Comparison of ENCODE assay signal across 1 cellular context in the genomic region with DNA sequence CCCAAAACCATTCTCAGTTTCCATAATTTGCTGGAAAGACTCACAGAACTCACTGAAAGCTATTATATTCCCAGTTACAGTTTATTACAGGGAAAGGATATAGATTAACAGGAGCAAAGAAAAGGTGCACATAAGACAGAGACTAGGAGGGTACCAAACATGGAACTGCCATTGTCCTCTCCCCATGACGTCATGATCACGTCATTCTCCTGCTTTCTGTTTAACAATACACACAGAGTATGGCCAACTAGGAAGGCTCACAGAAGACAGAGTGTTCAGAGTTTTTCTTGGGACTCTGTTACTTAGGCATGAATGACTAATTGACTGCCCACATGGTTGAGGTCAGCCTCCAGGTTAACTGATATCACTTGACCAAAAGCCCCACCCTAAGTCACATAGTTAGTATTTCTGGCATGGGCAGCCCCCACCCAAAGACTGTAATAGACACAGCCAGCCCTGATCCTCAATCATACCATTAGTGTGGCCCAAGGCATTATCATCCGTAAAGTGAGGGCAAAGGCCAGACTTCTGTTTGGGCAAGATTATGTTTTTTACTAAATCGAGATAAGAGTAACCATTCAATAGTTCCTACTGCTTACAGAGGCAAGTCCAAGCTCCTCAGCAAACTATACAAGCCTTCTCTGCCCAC.
TF ChIP-seq lines count a peak whose summit lies in the region.

No MANE protein-coding gene starts in this region.

TF ChIP-seq in K562, 482 proteins besides CTCF, POLR2A, EP300 and RAD21 (continued from another document and continues in another):
- TF ChIP-seq ZBTB49 (CRISPR knock-in tag; IDR thresholded peaks at IDR 0.05; ENCODE audit: borderline replicate concordance) = no peak
- TF ChIP-seq GTF2E2 (tag; IDR thresholded peaks at IDR 0.05) = no peak
- TF ChIP-seq SMARCE1 (IDR thresholded peaks at IDR 0.05) = peak; percentile 73; the same call in 1 of the 2 replicates
- TF ChIP-seq NFYB (IDR thresholded peaks at IDR 0.05; ENCODE audit: extremely low read depth, insufficient read length) = no peak
- TF ChIP-seq CREBBP (IDR thresholded peaks at IDR 0.05; ENCODE audit: low read depth, low read length) = no peak
- TF ChIP-seq HNRNPH1 (optimal IDR thresholded peaks at IDR 0.05; ENCODE audit: low read depth, low read length) = no peak
- TF ChIP-seq, protein P1, sequence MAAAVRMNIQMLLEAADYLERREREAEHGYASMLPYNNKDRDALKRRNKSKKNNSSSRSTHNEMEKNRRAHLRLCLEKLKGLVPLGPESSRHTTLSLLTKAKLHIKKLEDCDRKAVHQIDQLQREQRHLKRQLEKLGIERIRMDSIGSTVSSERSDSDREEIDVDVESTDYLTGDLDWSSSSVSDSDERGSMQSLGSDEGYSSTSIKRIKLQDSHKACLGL (CRISPR knock-in tag; IDR thresholded peaks at IDR 0.05; ENCODE audit: borderline replicate concordance, poor library complexity, severe bottlenecking) = no peak
- no peak for TF ChIP-seq DDX20 (tag; IDR thresholded peaks at IDR 0.05; ENCODE audit: low read depth)
- TF ChIP-seq, protein P2, sequence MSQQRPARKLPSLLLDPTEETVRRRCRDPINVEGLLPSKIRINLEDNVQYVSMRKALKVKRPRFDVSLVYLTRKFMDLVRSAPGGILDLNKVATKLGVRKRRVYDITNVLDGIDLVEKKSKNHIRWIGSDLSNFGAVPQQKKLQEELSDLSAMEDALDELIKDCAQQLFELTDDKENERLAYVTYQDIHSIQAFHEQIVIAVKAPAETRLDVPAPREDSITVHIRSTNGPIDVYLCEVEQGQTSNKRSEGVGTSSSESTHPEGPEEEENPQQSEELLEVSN (IDR thresholded peaks at IDR 0.05; ENCODE audit: borderline replicate concordance in 1 of 2, extremely low read depth in 1 of 2, insufficient read depth in 1 of 2, insufficient read length in 1 of 2, low read depth in 1 of 2, low read length in 1 of 2, poor library complexity in 1 of 2, severe bottlenecking in 1 of 2) = no peak
- TF ChIP-seq ZNF354B (CRISPR knock-in tag; IDR thresholded peaks at IDR 0.05) = no peak
- TF ChIP-seq MGA (IDR thresholded peaks at IDR 0.05) = no peak
- TF ChIP-seq ATF1 (CRISPR knock-in tag; IDR thresholded peaks at IDR 0.05) = no peak
- TF ChIP-seq ATF1 (tag; IDR thresholded peaks at IDR 0.05) = peak; percentile 97
- no peak for TF ChIP-seq RBBP5 (IDR thresholded peaks at IDR 0.05; ENCODE audit: borderline replicate concordance, insufficient read depth, low read length, poor library complexity, severe bottlenecking)
- no peak for TF ChIP-seq ZNF274 (IDR thresholded peaks at IDR 0.05; ENCODE audit: borderline replicate concordance, low read depth, low read length)
- peak; percentile 19; the same call in 1 of the 2 replicates for TF ChIP-seq RNF2 (IDR thresholded peaks at IDR 0.05)
- no peak for TF ChIP-seq ZNF76 (CRISPR knock-in tag; IDR thresholded peaks at IDR 0.05; ENCODE audit: borderline replicate concordance)
- no peak for TF ChIP-seq NFXL1 (CRISPR knock-in tag; IDR thresholded peaks at IDR 0.05)
- no peak for TF ChIP-seq PCBP1 (IDR thresholded peaks at IDR 0.05; ENCODE audit: low read depth, low read length, poor library complexity, severe bottlenecking)
- TF ChIP-seq SP1 (CRISPR knock-in tag; IDR thresholded peaks at IDR 0.05) = no peak
- no peak for TF ChIP-seq BRD9 (IDR thresholded peaks at IDR 0.05; ENCODE audit: low read depth, partially characterized antibody)
- TF ChIP-seq ZNF778 (CRISPR knock-in tag; IDR thresholded peaks at IDR 0.05) = no peak
- TF ChIP-seq HOXB6 (CRISPR knock-in tag; IDR thresholded peaks at IDR 0.05; ENCODE audit: borderline replicate concordance) = no peak
- 0 out of 2 replicates have a peak, but pooled peaks have one; percentile 46 for TF ChIP-seq MTA3 (IDR thresholded peaks at IDR 0.05; ENCODE audit: borderline replicate concordance)
- no peak for TF ChIP-seq PREB (CRISPR knock-in tag; IDR thresholded peaks at IDR 0.05)
- TF ChIP-seq NCOA1 (IDR thresholded peaks at IDR 0.05; ENCODE audit: low read depth) = no peak
- no peak for TF ChIP-seq ELF1 (tag; IDR thresholded peaks at IDR 0.05)
- TF ChIP-seq, protein P3, sequence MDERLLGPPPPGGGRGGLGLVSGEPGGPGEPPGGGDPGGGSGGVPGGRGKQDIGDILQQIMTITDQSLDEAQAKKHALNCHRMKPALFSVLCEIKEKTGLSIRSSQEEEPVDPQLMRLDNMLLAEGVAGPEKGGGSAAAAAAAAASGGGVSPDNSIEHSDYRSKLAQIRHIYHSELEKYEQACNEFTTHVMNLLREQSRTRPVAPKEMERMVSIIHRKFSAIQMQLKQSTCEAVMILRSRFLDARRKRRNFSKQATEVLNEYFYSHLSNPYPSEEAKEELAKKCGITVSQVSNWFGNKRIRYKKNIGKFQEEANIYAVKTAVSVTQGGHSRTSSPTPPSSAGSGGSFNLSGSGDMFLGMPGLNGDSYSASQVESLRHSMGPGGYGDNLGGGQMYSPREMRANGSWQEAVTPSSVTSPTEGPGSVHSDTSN (CRISPR knock-in tag; IDR thresholded peaks at IDR 0.05; ENCODE audit: low read depth) = no peak
- TF ChIP-seq, protein P3 (tag; conservative IDR thresholded peaks at IDR 0.05; ENCODE audit: low read depth) = no peak
- no peak for TF ChIP-seq SP2 (IDR thresholded peaks at IDR 0.05; ENCODE audit: extremely low read depth, low read depth, low read length, poor library complexity, severe bottlenecking)
- TF ChIP-seq MXI1 (IDR thresholded peaks at IDR 0.05; ENCODE audit: low read depth, low read length) = no peak
- no peak for TF ChIP-seq PRPF4 (IDR thresholded peaks at IDR 0.05; ENCODE audit: insufficient read depth, low read depth, low read length, poor library complexity, severe bottlenecking)
- no peak for TF ChIP-seq KLF6 (CRISPR knock-in tag; IDR thresholded peaks at IDR 0.05; ENCODE audit: borderline replicate concordance)
- no peak for TF ChIP-seq NR2C1 (IDR thresholded peaks at IDR 0.05)
- peak; percentile 38; the same call in 1 of the 2 replicates for TF ChIP-seq NR2C1 (tag; IDR thresholded peaks at IDR 0.05)
- TF ChIP-seq ZNF232 (CRISPR knock-in tag; IDR thresholded peaks at IDR 0.05) = no peak
- TF ChIP-seq SRSF7 (optimal IDR thresholded peaks at IDR 0.05; ENCODE audit: low read depth, low read length) = no peak
- no peak for TF ChIP-seq ZFP36 (IDR thresholded peaks at IDR 0.05; ENCODE audit: low read depth, low read length, partially characterized antibody)
- TF ChIP-seq GABPB1 (CRISPR knock-in tag; IDR thresholded peaks at IDR 0.05) = no peak
- no peak for TF ChIP-seq MYNN (IDR thresholded peaks at IDR 0.05)
- TF ChIP-seq MYNN (CRISPR knock-in tag; IDR thresholded peaks at IDR 0.05) = no peak
